In genomic region chr17:18858567-18859245, GRCh38 we compare ENCODE assay signal across 8 cellular contexts. TPM values are rescaled to one million over a fixed set of nuclear protein-coding genes. Genes with fewer than 3 reads are reported as not detected.
DNase-seq lines count a peak whose midpoint lies in the region; ATAC-seq and TF ChIP-seq lines count a peak whose summit lies in the region.

No MANE protein-coding gene starts in this region.

- POLR2A ChIA-PET in AG04449 (lab: Yijun Ruan, JAX) = no interaction called here

- no peaks in the 10 kb centered on the region for H3K36me3 ChIP-seq in mucosa of rectum (ENCODE audit: control insufficient read depth in 2 of 2, insufficient read depth in 2 of 2, low read length in 2 of 2)

- H3K4me3 ChIP-seq in AG04449 (ENCODE audit: low read depth, low read length) (peak overlapping the region; percentile 69), mucosa of rectum (ENCODE audit: low read length in 2 of 2) (peak overlapping the region; percentile 83 to 86)

- CTCF ChIA-PET in AG04449 (lab: Yijun Ruan, JAX) = interaction anchor here (1.1 to 2.1 kb wide), 3 partner anchors 19 to 102 kb away, joined by 3 to 9 read pairs (median 6); no protein-coding TSS in a partner anchor

- H3K27ac ChIP-seq in caudate nucleus (ENCODE audit: low read depth, low read length) = peak overlapping the region; percentile 83
- peak overlapping the region; percentile 80 to 82 for H3K27ac ChIP-seq in mucosa of rectum (ENCODE audit: low read depth in 2 of 2, low read length in 2 of 2)

- H3K4me1 ChIP-seq in mucosa of rectum (ENCODE audit: control insufficient read depth in 2 of 2, insufficient read depth in 2 of 2, low read length in 2 of 2) = peaks cover 8 to 15% of the 10 kb centered on the region in 2 donors

- ATAC-seq in GM19467 (IDR thresholded peaks at IDR 0.05; ENCODE audit: unreplicated experiment) (no peak), GM18517 (IDR thresholded peaks at IDR 0.05; ENCODE audit: unreplicated experiment) (no peak), HG03442 (IDR thresholded peaks at IDR 0.05; ENCODE audit: unreplicated experiment) (no peak)

- no peaks in the 10 kb centered on the region for H3K27me3 ChIP-seq in mucosa of rectum (ENCODE audit: control insufficient read depth in 2 of 2, insufficient read depth in 2 of 2, low read length in 2 of 2)

- no peak for TF ChIP-seq CTCF in AG04449 (IDR thresholded peaks at IDR 0.05; ENCODE audit: insufficient read depth, low read length, missing control alignments)

- no peak for DNase-seq in AG04449 (ENCODE audit: low read depth, low spot score)
- DNase-seq in HT-29 (ENCODE audit: low spot score) = peak; percentile 8
- DNase-seq in caudate nucleus (lab: John Stamatoyannopoulos, UW) = no peak
- DNase-seq in NCI-H526 (lab: John Stamatoyannopoulos, UW) = no peak

- peak overlapping the region; percentile 65 to 87 for H3K9ac ChIP-seq in mucosa of rectum (ENCODE audit: low read depth in 1 of 2, low read length in 2 of 2)

- H3K9me3 ChIP-seq in mucosa of rectum (ENCODE audit: control insufficient read depth in 2 of 2, low read length in 2 of 2) = no peaks in the 10 kb centered on the region

RNA-seq across cellular contexts. Expression of gene PRPSAP2, which starts 0.8 kb away (rescaled TPM):
- 22.3 and 28.4 TPM in 2 replicates for total RNA-seq in HT-29 (2014; rRNA removed; shearing (Covaris generic))
